Comparison of ENCODE assay signal across 26 cellular contexts in genomic region chr13:112260108-112261055, GRCh38.
"Had no signal": no experiment of that assay in that cellular context is flagged by ENCODE, and none has a peak within 500 bp of the region (broad histone marks: within the 10 kb centered on the region; RNA-seq: fewer than 3 reads in every experiment).

No MANE protein-coding gene starts in this region.

- H3K36me3 Mint-ChIP-seq: activated CD4-positive, alpha-beta memory T cell treated with anti-CD3 and anti-CD28 coated beads for 36 hours; activated naive CD8-positive, alpha-beta T cell treated with anti-CD3 and anti-CD28 coated beads, Interleukin-2, amount 10 ng/mL, durations not matched to agents 7 days and 5 days; WTC11 had no signal

- H3K27ac ChIP-seq: adrenal gland, SK-N-MC had no signal

- H3K4me3 ChIP-seq: adrenal gland, K562, SK-N-MC had no signal

- H3K27me3 Mint-ChIP-seq: activated CD4-positive, alpha-beta memory T cell treated with anti-CD3 and anti-CD28 coated beads for 36 hours; activated CD4-positive, alpha-beta T cell treated with anti-CD3 and anti-CD28 coated beads, Interleukin-2, amount 10 ng/mL, durations not matched to agents 7 days and 5 days had no signal

- H3K4me3 Mint-ChIP-seq: activated CD4-positive, alpha-beta memory T cell treated with anti-CD3 and anti-CD28 coated beads for 36 hours; activated CD4-positive, alpha-beta T cell treated with anti-CD3 and anti-CD28 coated beads, Interleukin-2, amount 10 ng/mL, durations not matched to agents 7 days and 5 days; activated naive CD8-positive, alpha-beta T cell treated with anti-CD3 and anti-CD28 coated beads, Interleukin-2, amount 10 ng/mL, durations not matched to agents 7 days and 5 days; activated T-cell treated with anti-CD3 and anti-CD28 coated beads, Interleukin-2, amount 50 U/mL, for 72 hours; T-helper 2 cell treated with Interferon-gamma antibody and Interleukin-4, amounts not matched to agents 5 μg/mL and 100 μg/mL, for 36 hours; WTC11 had no signal

- H3K36me3 ChIP-seq: adrenal gland had no signal

- DNase-seq: activated CD4-positive, alpha-beta memory T cell treated with anti-CD3 and anti-CD28 coated beads for 36 hours; activated CD4-positive, alpha-beta T cell treated with anti-CD3 and anti-CD28 coated beads, Interleukin-2, amount 10 ng/mL, durations not matched to agents 7 days and 5 days; activated CD4-positive, CD25-positive, alpha-beta regulatory T cell treated with anti-CD3 and anti-CD28 coated beads, Interleukin-2, amount 50 U/mL, for 72 hours; activated gamma-delta T cell treated with Interleukin-2 at 50 U/mL for 16 hours; activated naive CD4-positive, alpha-beta T cell treated with anti-CD3 and anti-CD28 coated beads, Interleukin-2, amount 50 U/mL, for 16 hours; activated naive CD8-positive, alpha-beta T cell treated with anti-CD3 and anti-CD28 coated beads, Interleukin-2, amount 10 ng/mL, durations not matched to agents 7 days and 5 days; activated T-cell treated with anti-CD3 and anti-CD28 coated beads, Interleukin-2, amount 50 U/mL, for 72 hours; adrenal gland; anterior cingulate cortex; caudate nucleus; Kasumi-1; NCI-H1048; NCI-H146; NCI-H187 treated with DMSO at 0.1 percent for 48 hours; NCI-H2081 treated with DMSO at 0.1 percent for 48 hours; NCI-H226; NCI-H526 treated with DMSO at 0.1 percent for 48 hours; OCI-M1; RPMI8226 had no signal

- ATAC-seq: activated T-cell treated with anti-CD3 and anti-CD28 coated beads, Interleukin-2, amount 50 U/mL, for 72 hours; K562; Panc1; Right ventricle myocardium inferior; WTC11 had no signal

- H3K27me3 ChIP-seq: adrenal gland had no signal

- H3K9me3 Mint-ChIP-seq: activated CD4-positive, alpha-beta memory T cell treated with anti-CD3 and anti-CD28 coated beads for 36 hours; activated CD4-positive, alpha-beta T cell treated with anti-CD3 and anti-CD28 coated beads, Interleukin-2, amount 10 ng/mL, durations not matched to agents 7 days and 5 days; activated naive CD8-positive, alpha-beta T cell treated with anti-CD3 and anti-CD28 coated beads, Interleukin-2, amount 10 ng/mL, durations not matched to agents 7 days and 5 days; activated T-helper 2 cell treated with anti-CD3 and anti-CD28 coated beads, Interferon-gamma antibody, Interleukin-2, Interleukin-4, amounts not matched to agents 10 μg/mL and 5 μg/mL and 100 μg/mL, durations not matched to agents 14 hours and 24 hours and 36 hours; T-helper 2 cell treated with Interferon-gamma antibody and Interleukin-4, amounts not matched to agents 5 μg/mL and 100 μg/mL, for 36 hours; WTC11 had no signal

- H3K4me1 ChIP-seq: adrenal gland had no signal

- H3K9me3 ChIP-seq: adrenal gland had no signal

- H3K4me1 Mint-ChIP-seq: activated CD4-positive, alpha-beta T cell treated with anti-CD3 and anti-CD28 coated beads, Interleukin-2, amount 10 ng/mL, durations not matched to agents 7 days and 5 days; activated naive CD8-positive, alpha-beta T cell treated with anti-CD3 and anti-CD28 coated beads, Interleukin-2, amount 10 ng/mL, durations not matched to agents 7 days and 5 days; WTC11 had no signal

- H3K27ac Mint-ChIP-seq: activated CD4-positive, alpha-beta memory T cell treated with anti-CD3 and anti-CD28 coated beads for 36 hours; activated CD4-positive, alpha-beta T cell treated with anti-CD3 and anti-CD28 coated beads, Interleukin-2, amount 10 ng/mL, durations not matched to agents 7 days and 5 days; activated naive CD8-positive, alpha-beta T cell treated with anti-CD3 and anti-CD28 coated beads, Interleukin-2, amount 10 ng/mL, durations not matched to agents 7 days and 5 days; activated T-cell treated with anti-CD3 and anti-CD28 coated beads, Interleukin-2, amount 50 U/mL, for 72 hours; activated T-helper 2 cell treated with anti-CD3 and anti-CD28 coated beads, Interferon-gamma antibody, Interleukin-2, Interleukin-4, amounts not matched to agents 10 μg/mL and 5 μg/mL and 100 μg/mL, durations not matched to agents 14 hours and 24 hours and 36 hours; T-helper 2 cell treated with Interferon-gamma antibody and Interleukin-4, amounts not matched to agents 5 μg/mL and 100 μg/mL, for 36 hours; WTC11 had no signal
